ENCODE assay signal across 10 cellular contexts in genomic region chr20:37522258-37523011, GRCh38. TPM values are rescaled to one million over a fixed set of nuclear protein-coding genes. Genes with fewer than 3 reads are reported as not detected.
A peak's percentile ranks its signal among the peaks of the same experiment; 100 is the strongest.
DNase-seq lines count a peak whose midpoint lies in the region; ATAC-seq, FAIRE-seq and TF ChIP-seq lines count a peak whose summit lies in the region.
"Had no signal": no experiment of that assay in that cellular context is flagged by ENCODE, and none has a peak within 500 bp of the region (broad histone marks: within the 10 kb centered on the region; RNA-seq: fewer than 3 reads in every experiment).

No MANE protein-coding gene starts in this region.

- no peak overlapping the region for H3K27ac ChIP-seq in iPS-20b (ENCODE audit: low read length)

- H3K27me3 ChIP-seq in bronchial epithelial cell (ENCODE audit: control insufficient read depth, insufficient read depth, low read length) (no peaks in the 10 kb centered on the region), iPS-20b (ENCODE audit: insufficient read depth, low read length) (no peaks in the 10 kb centered on the region)

- no peak for ATAC-seq in HG03565 (IDR thresholded peaks at IDR 0.05; ENCODE audit: unreplicated experiment)
- ATAC-seq: activated CD4-positive, CD25-positive, alpha-beta regulatory T cell treated with anti-CD3 and anti-CD28 coated beads, Interleukin-2, amount 50 U/mL, for 24 hours had no signal

- no peaks in the 10 kb centered on the region for H3K9me3 ChIP-seq in iPS-20b (ENCODE audit: insufficient read depth, low read depth, low read length)

- H3K4me3 ChIP-seq in bronchial epithelial cell (ENCODE audit: low read depth, low read length), result no peak overlapping the region
- peak overlapping the region; percentile 42; the same call in 1 of the 2 replicates for H3K4me3 ChIP-seq in iPS-20b (ENCODE audit: low read length)
- peak overlapping the region; percentile 51 for H3K4me3 ChIP-seq in skeletal muscle cell (ENCODE audit: low read depth, low read length)

- H3K9ac ChIP-seq in iPS-20b (ENCODE audit: low read depth, low read length), result no peak overlapping the region

- TF ChIP-seq CTCF in bronchial epithelial cell (IDR thresholded peaks at IDR 0.05; ENCODE audit: insufficient read depth, low read length, severe bottlenecking), result no peak

- H3K4me1 ChIP-seq in iPS-20b (ENCODE audit: insufficient read depth, low read length), result peaks cover 35% of the 10 kb centered on the region

- peaks cover 22% of the 10 kb centered on the region for H3K36me3 ChIP-seq in bronchial epithelial cell (ENCODE audit: control insufficient read depth, insufficient read depth, low read length)
- peaks cover 17% of the 10 kb centered on the region; the same call in 1 of the 2 replicates for H3K36me3 ChIP-seq in iPS-20b (ENCODE audit: insufficient read depth, low read depth, low read length)

- DNase-seq in NCI-H2029 treated with DMSO at 0.1 percent for 48 hours (lab: John Stamatoyannopoulos, UW) (peak; percentile 48), bronchial epithelial cell (ENCODE audit: low read depth) (peak; percentile 60), skeletal muscle cell (ENCODE audit: low read depth) (no peak), Kasumi-1 (lab: John Stamatoyannopoulos, UW) (no peak), T-helper 2 cell (no peak)
- DNase-seq in activated CD4-positive, CD25-positive, alpha-beta regulatory T cell (lab: John Stamatoyannopoulos, UW), result no peak

- no peak for FAIRE-seq in bronchial epithelial cell (lab: Jason Lieb, UNC)
- FAIRE-seq: D721Med had no signal

RNA-seq across cellular contexts. Expression of gene NNAT, which starts 1.4 kb away (rescaled TPM):
- not detected in 2 replicates for total RNA-seq in bronchial epithelial cell

RNA-seq across cellular contexts. Expression of gene BLCAP, which starts 5.2 kb away (rescaled TPM):
- total RNA-seq in bronchial epithelial cell, result 51.1 and 75.3 TPM in 2 replicates

Comparison
In these comparisons a context has a peak if more than half of its experiments do, and no peak if none do; other contexts are left out.
1. DNase-seq: peak in NCI-H2029 treated with DMSO at 0.1 percent for 48 hours (single experiment) and bronchial epithelial cell (single experiment); none in skeletal muscle cell (single experiment), activated CD4-positive, CD25-positive, alpha-beta regulatory T cell (0 of 4), Kasumi-1 (0 of 2) and T-helper 2 cell (0 of 5).